ENCODE assay signal across 10 cellular contexts in the genomic region with DNA sequence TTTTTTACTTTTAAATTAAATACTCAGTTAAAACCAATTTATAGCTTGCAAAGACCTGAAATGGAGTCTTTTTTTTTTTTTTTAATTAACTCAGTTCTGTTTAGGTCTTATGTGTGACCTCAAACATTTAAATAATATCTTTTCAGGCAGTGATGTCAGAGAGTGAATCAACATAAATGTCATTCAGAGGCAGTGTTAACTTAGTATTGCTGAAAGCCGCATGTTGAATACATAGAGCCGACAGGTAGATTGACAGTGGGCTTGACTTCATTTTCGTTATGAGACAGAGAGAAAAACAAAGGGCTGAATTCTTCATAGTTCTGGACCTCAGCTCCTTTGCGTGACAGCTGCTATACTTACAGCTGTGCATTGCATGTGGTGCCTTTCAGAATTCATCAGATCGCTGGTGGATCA. TPM values are rescaled to one million over a fixed set of nuclear protein-coding genes. Genes with fewer than 3 reads are reported as not detected.
DNase-seq lines count a peak whose midpoint lies in the region; ATAC-seq and TF ChIP-seq lines count a peak whose summit lies in the region.
"Had no signal": no experiment of that assay in that cellular context is flagged by ENCODE, and none has a peak within 500 bp of the region (broad histone marks: within the 10 kb centered on the region; RNA-seq: fewer than 3 reads in every experiment).

No MANE protein-coding gene starts in this region.

- peak overlapping the region in 24 of 59 donors; percentile 2 to 94 (median 33) for H3K27ac ChIP-seq in dorsolateral prefrontal cortex

- H3K27me3 ChIP-seq in dorsolateral prefrontal cortex = no peaks in the 10 kb centered on the region

- peaks cover 65% of the 10 kb centered on the region for H3K4me1 Mint-ChIP-seq in activated T-cell treated with anti-CD3 and anti-CD28 coated beads, Interleukin-2, amount 50 U/mL, for 72 hours (ENCODE audit: low read depth)
- peaks cover 55 to 67% (median 66%) of the 10 kb centered on the region in 3 donors for H3K4me1 Mint-ChIP-seq in IgD-negative memory B cell

- TF ChIP-seq CTCF in dorsolateral prefrontal cortex (IDR thresholded peaks at IDR 0.05 in 54 of 56, conservative IDR thresholded peaks at IDR 0.05 in 2 of 56; ENCODE audit: low read depth in 1 of 56, partially characterized antibody in 56 of 56) = no peak

- no peaks in the 10 kb centered on the region for H3K9me3 Mint-ChIP-seq in activated T-cell treated with anti-CD3 and anti-CD28 coated beads, Interleukin-2, amount 50 U/mL, for 72 hours
- H3K9me3 Mint-ChIP-seq in IgD-negative memory B cell = peaks cover 0 to 2% (median 0%) of the 10 kb centered on the region in 3 donors
- H3K9me3 Mint-ChIP-seq: dendritic cell treated with granulocyte-macrophage colony-stimulating factor and Interleukin-4, amounts not matched to agents 40 ng/mL and 50 ng/mL, for 4 days had no signal

- H3K36me3 Mint-ChIP-seq in activated T-cell treated with anti-CD3 and anti-CD28 coated beads, Interleukin-2, amount 50 U/mL, for 72 hours (ENCODE audit: insufficient read depth in 2 of 2) = peaks cover 4 to 28% of the 10 kb centered on the region in 2 donors
- peaks cover 1% of the 10 kb centered on the region for H3K36me3 Mint-ChIP-seq in IgD-negative memory B cell

- H3K27me3 Mint-ChIP-seq in activated T-cell treated with anti-CD3 and anti-CD28 coated beads, Interleukin-2, amount 50 U/mL, for 72 hours (ENCODE audit: low read depth) = no peaks in the 10 kb centered on the region
- no peaks in the 10 kb centered on the region for H3K27me3 Mint-ChIP-seq in IgD-negative memory B cell
- H3K27me3 Mint-ChIP-seq: dendritic cell treated with granulocyte-macrophage colony-stimulating factor and Interleukin-4, amounts not matched to agents 40 ng/mL and 50 ng/mL, for 4 days had no signal

- H3K4me3 ChIP-seq in dorsolateral prefrontal cortex = peak overlapping the region in 56 of 59 donors; percentile 1 to 97 (median 86)

- peak overlapping the region; percentile 99 for H3K27ac Mint-ChIP-seq in activated T-cell treated with anti-CD3 and anti-CD28 coated beads, Interleukin-2, amount 50 U/mL, for 72 hours
- H3K27ac Mint-ChIP-seq in IgD-negative memory B cell = peak overlapping the region in 1 of 3 donors; percentile 46

- intact Hi-C loops in dorsolateral prefrontal cortex (cut with DNase I) = no loop called here

- H3K4me3 Mint-ChIP-seq in activated T-cell treated with anti-CD3 and anti-CD28 coated beads, Interleukin-2, amount 50 U/mL, for 72 hours = peak overlapping the region; percentile 56 to 98
- H3K4me3 Mint-ChIP-seq in IgD-negative memory B cell = peak overlapping the region in 3 of 4 donors; percentile 44 to 76 (median 76)

- ATAC-seq in activated T-cell treated with anti-CD3 and anti-CD28 coated beads, Interleukin-2, amount 50 U/mL, for 72 hours (replicated peaks in 1 of 2) = no peak
- ATAC-seq in HG02973 (IDR thresholded peaks at IDR 0.05; ENCODE audit: unreplicated experiment) = no peak
- ATAC-seq: Panc1 had no signal

- no peak for DNase-seq in activated T-cell treated with anti-CD3 and anti-CD28 coated beads, Interleukin-2, amount 50 U/mL, for 72 hours
- no peak for DNase-seq in activated T-cell treated with anti-CD3 and anti-CD28 coated beads, Interleukin-2, amount 50 U/mL, for 1 hour
- no peak for DNase-seq in dorsolateral prefrontal cortex
- DNase-seq in superior temporal gyrus (ENCODE audit: extremely low spot score) = peak; percentile 56
- no peak for DNase-seq in stimulated activated CD8-positive, alpha-beta memory T cell treated with anti-CD3 and anti-CD28 coated beads, Interleukin-4, amount 100 ng/mL, for 48 hours
- no peak for DNase-seq in LoVo (ENCODE audit: low spot score)

RNA-seq across cellular contexts. Expression of a gene that starts 51.5 kb away (rescaled TPM):
- 10 to 100 TPM; 61.9 to 65.8 TPM for total RNA-seq in activated T-cell treated with anti-CD3 and anti-CD28 coated beads, Interleukin-2, amount 50 U/mL, for 72 hours
- 50.3 TPM for polyA plus RNA-seq in IgD-negative memory B cell
- total RNA-seq in dorsolateral prefrontal cortex = 100 to 1,000 TPM in 114 of 120 experiments, 10 to 100 TPM in 6; 86.9 to 190 (median 133) TPM
